8 cellular contexts compared by ENCODE assay signal in genomic region chr1:8425150-8425780, GRCh38.
DNase-seq lines count a peak whose midpoint lies in the region; ATAC-seq and TF ChIP-seq lines count a peak whose summit lies in the region.

No MANE protein-coding gene starts in this region.

- H3K79me2 ChIP-seq in smooth muscle cell (ENCODE audit: low read depth), result peaks cover 37% of the 10 kb centered on the region

- H3K9ac ChIP-seq in iPS-18a (ENCODE audit: low read length), result no peak overlapping the region
- no peak overlapping the region for H3K9ac ChIP-seq in smooth muscle cell (ENCODE audit: low read depth)

- DNase-seq in WTC11 (ENCODE audit: low spot score) (no peak), smooth muscle cell (lab: John Stamatoyannopoulos, UW; ENCODE audit: unreplicated experiment) (no peak), BE2C (no peak)
- DNase-seq in stimulated activated CD4-positive, alpha-beta T cell treated with anti-CD3 and anti-CD28 coated beads, Interleukin-2, amount 100 ng/mL, for 48 hours, result no peak

- H3F3A ChIP-seq in smooth muscle cell (ENCODE audit: low read depth), result peaks cover 32% of the 10 kb centered on the region

- H2AFZ ChIP-seq in smooth muscle cell (ENCODE audit: low read depth), result no peak overlapping the region

- H3K27ac ChIP-seq in HEK293 (ENCODE audit: extremely low read depth, low read depth, low read length), result no peak overlapping the region
- no peak overlapping the region for H3K27ac ChIP-seq in iPS-18a (ENCODE audit: low read length)
- peak overlapping the region; percentile 88 for H3K27ac ChIP-seq in smooth muscle cell (ENCODE audit: low read depth)

- peaks cover 30% of the 10 kb centered on the region for H3K4me1 Mint-ChIP-seq in WTC11

- H3K27me3 Mint-ChIP-seq in WTC11 (ENCODE audit: low read depth), result no peaks in the 10 kb centered on the region

- peak overlapping the region; percentile 96 for H3K27ac Mint-ChIP-seq in WTC11

- H3K9me3 Mint-ChIP-seq in WTC11, result no peaks in the 10 kb centered on the region

- TF ChIP-seq CTCF in HEK293 (tag by site-specific recombination; IDR thresholded peaks at IDR 0.05), result no peak
- TF ChIP-seq CTCF in WTC11 (IDR thresholded peaks at IDR 0.05), result no peak
- no peak for TF ChIP-seq CTCF in smooth muscle cell (IDR thresholded peaks at IDR 0.05; ENCODE audit: borderline replicate concordance, insufficient read depth, poor library complexity, severe bottlenecking)
- TF ChIP-seq CTCF in BE2C (IDR thresholded peaks at IDR 0.05; ENCODE audit: low read depth, low read length), result no peak

- H3K4me1 ChIP-seq in HEK293 (ENCODE audit: control insufficient read depth, insufficient read depth, low read length) (peaks cover 5% of the 10 kb centered on the region; the same call in 1 of the 2 replicates), iPS-18a (ENCODE audit: control insufficient read depth, low read depth, low read length) (peaks cover 31% of the 10 kb centered on the region), smooth muscle cell (ENCODE audit: low read depth) (peaks cover 33% of the 10 kb centered on the region), BE2C (peaks cover 4% of the 10 kb centered on the region; the same call in 1 of the 2 replicates)

- H3K9me3 ChIP-seq in HEK293 (ENCODE audit: control insufficient read depth, insufficient read depth, low read depth, low read length), result no peaks in the 10 kb centered on the region
- no peaks in the 10 kb centered on the region for H3K9me3 ChIP-seq in iPS-18a (ENCODE audit: control insufficient read depth, low read depth, low read length)
- no peaks in the 10 kb centered on the region for H3K9me3 ChIP-seq in smooth muscle cell (replicated peaks; ENCODE audit: low read depth)
- no peaks in the 10 kb centered on the region for H3K9me3 ChIP-seq in BE2C

- ATAC-seq in WTC11 (no peak), GM18873 (IDR thresholded peaks at IDR 0.05; ENCODE audit: low FRiP score, unreplicated experiment) (no peak), HG03520 (IDR thresholded peaks at IDR 0.05; ENCODE audit: unreplicated experiment) (no peak)

- POLR2A ChIA-PET in HEK293 (lab: Yijun Ruan, JAX) (interaction anchor here (0.6 to 1.5 kb wide), 5 partner anchors 14 to 308 kb away, joined by 3 to 6 read pairs (median 5); no protein-coding TSS in a partner anchor), WTC11 (lab: Charles Lee) (interaction anchor here (0.6 to 1.5 kb wide), 4 partner anchors 45 to 287 kb away, joined by 3 to 4 read pairs (median 3); no protein-coding TSS in a partner anchor)

- H3K4me3 ChIP-seq in HEK293 (ENCODE audit: low read depth, low read length) (no peak overlapping the region), iPS-18a (ENCODE audit: low read length) (peak overlapping the region; percentile 49), smooth muscle cell (peak overlapping the region; percentile 94), BE2C (ENCODE audit: low read depth, low read length) (no peak overlapping the region)

- peaks cover 89% of the 10 kb centered on the region for H4K20me1 ChIP-seq in smooth muscle cell (ENCODE audit: low read depth)

- no peaks in the 10 kb centered on the region for H3K36me3 Mint-ChIP-seq in WTC11

- WGBS in smooth muscle cell (ENCODE audit: low lambda C conversion rate), result 89% methylated on average over 10 of the region's 10 CpGs

- H3K36me3 ChIP-seq in HEK293 (ENCODE audit: control insufficient read depth in 2 of 2, insufficient read depth in 1 of 2, low read length in 2 of 2) (peaks cover 0 to 7% of the 10 kb centered on the region in 2 experiments; a peak in 1 of 3 replicates), iPS-18a (ENCODE audit: control insufficient read depth, low read depth, low read length) (no peaks in the 10 kb centered on the region), smooth muscle cell (ENCODE audit: low read depth) (no peaks in the 10 kb centered on the region), BE2C (no peaks in the 10 kb centered on the region)

- H3K4me2 ChIP-seq in smooth muscle cell, result peak overlapping the region; percentile 87

- H3K4me3 Mint-ChIP-seq in WTC11, result peak overlapping the region; percentile 66

- H3K27me3 ChIP-seq in iPS-18a (ENCODE audit: control insufficient read depth, insufficient read depth, low read length) (no peaks in the 10 kb centered on the region), smooth muscle cell (ENCODE audit: low read depth) (no peaks in the 10 kb centered on the region), BE2C (no peaks in the 10 kb centered on the region)

- CTCF ChIA-PET in HEK293 (lab: Yijun Ruan, JAX) (interaction anchor here (1.3 kb wide), 1 partner anchor 12 kb away, joined by 5 read pairs; no protein-coding TSS in a partner anchor), WTC11 (lab: Charles Lee) (interaction anchor here (0.9 to 1.9 kb wide), 9 partner anchors 11 to 450 kb away, joined by 3 to 11 read pairs (median 4); no protein-coding TSS in a partner anchor)

TF ChIP-seq in HEK293, 187 proteins besides CTCF, POLR2A, EP300 and RAD21:
- TF ChIP-seq SP2 (tag by site-specific recombination; IDR thresholded peaks at IDR 0.05) (0 out of 2 replicates have a peak, but pooled peaks have one; percentile 6), ZNF701 (tag by site-specific recombination; IDR thresholded peaks at IDR 0.05) (no peak)

TF ChIP-seq in WTC11, 78 proteins besides CTCF, POLR2A, EP300 and RAD21 (continues in another document):
- TF ChIP-seq FOXJ3 (CRISPR knock-in tag; IDR thresholded peaks at IDR 0.05; ENCODE audit: borderline replicate concordance) (no peak), ATF2 (CRISPR knock-in tag; IDR thresholded peaks at IDR 0.05; ENCODE audit: borderline replicate concordance, low read depth) (no peak), PREB (CRISPR knock-in tag; IDR thresholded peaks at IDR 0.05; ENCODE audit: borderline replicate concordance) (no peak), NR1H2 (CRISPR knock-in tag; IDR thresholded peaks at IDR 0.05) (no peak), KAT7 (CRISPR knock-in tag; IDR thresholded peaks at IDR 0.05; ENCODE audit: borderline replicate concordance) (no peak), E2F4 (CRISPR knock-in tag; IDR thresholded peaks at IDR 0.05; ENCODE audit: borderline replicate concordance, low read depth) (no peak), ZSCAN18 (CRISPR knock-in tag; IDR thresholded peaks at IDR 0.05) (no peak), CREM (CRISPR knock-in tag; IDR thresholded peaks at IDR 0.05) (no peak), ZNF232 (CRISPR knock-in tag; IDR thresholded peaks at IDR 0.05) (no peak), GRHL2 (CRISPR knock-in tag; IDR thresholded peaks at IDR 0.05; ENCODE audit: insufficient replicate concordance, severe bottlenecking) (no peak), ETV6 (CRISPR knock-in tag; IDR thresholded peaks at IDR 0.05) (no peak), GABPB1 (CRISPR knock-in tag; IDR thresholded peaks at IDR 0.05) (no peak)

Comparison
In these comparisons a context has a peak if more than half of its experiments do, and no peak if none do; other contexts are left out.
1. H3K4me3 ChIP-seq: peak in iPS-18a (single experiment) and smooth muscle cell (single experiment); none in HEK293 (single experiment) and BE2C (single experiment).